Comparison of ENCODE assay signal across 21 cellular contexts in the genomic region with DNA sequence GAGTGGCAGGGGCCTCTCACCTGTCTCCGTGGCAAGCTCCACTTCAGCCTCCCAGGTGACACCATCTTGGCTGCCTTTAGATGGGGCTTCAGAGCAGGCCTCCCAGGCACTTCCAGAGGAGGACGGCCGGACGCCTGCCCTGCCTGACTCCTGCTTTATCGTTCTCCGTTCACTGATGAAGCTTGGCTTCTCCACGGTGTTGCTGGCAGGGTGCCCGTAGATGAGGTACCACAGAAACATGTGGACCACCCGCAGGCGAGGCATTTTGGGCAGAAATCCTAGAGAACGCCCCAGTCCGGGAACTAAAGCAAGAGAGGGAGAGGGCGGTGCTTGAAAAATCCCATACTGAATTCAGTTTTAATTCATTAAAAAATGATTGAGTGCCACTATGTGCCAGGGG. TPM values are rescaled to one million over a fixed set of nuclear protein-coding genes. Genes with fewer than 3 reads are reported as not detected.
DNase-seq lines count a peak whose midpoint lies in the region; ATAC-seq and TF ChIP-seq lines count a peak whose summit lies in the region.
"Had no signal": no experiment of that assay in that cellular context is flagged by ENCODE, and none has a peak within 500 bp of the region (broad histone marks: within the 10 kb centered on the region; RNA-seq: fewer than 3 reads in every experiment).

No MANE protein-coding gene starts in this region.

- CTCF ChIA-PET in IMR-90 (lab: Yijun Ruan, JAX): interaction anchor here (0.6 kb wide), 1 partner anchor 570 kb away, joined by 4 read pairs; no protein-coding TSS in a partner anchor

- H3K4me2 ChIP-seq in IMR-90 (ENCODE audit: low read depth, low read length): no peak overlapping the region

- peak overlapping the region; percentile 20; the same call in 1 of the 2 replicates for H3K56ac ChIP-seq in IMR-90 (ENCODE audit: extremely low read depth, insufficient read depth, low read length)

- H2BK15ac ChIP-seq in IMR-90 (ENCODE audit: low read depth, low read length): no peak overlapping the region

- no peak overlapping the region for H3K14ac ChIP-seq in IMR-90 (replicated peaks; ENCODE audit: low read depth, low read length)

- peak overlapping the region; percentile 49 for H2AFZ ChIP-seq in IMR-90 (replicated peaks; ENCODE audit: low read length, poor library complexity)

- WGBS in IMR-90 (ENCODE audit: extremely low coverage in 2 of 2, insufficient read length in 1 of 2), 2 experiments: 16% methylated on average over 6 of the region's 13 CpGs; no CpG with 5 or more reads in 1 of the 2 experiments

- H3K9me1 ChIP-seq in IMR-90 (ENCODE audit: insufficient read depth, low read length): peaks cover 13% of the 10 kb centered on the region

- no peak overlapping the region for H2AK9ac ChIP-seq in IMR-90 (replicated peaks; ENCODE audit: low read depth, low read length, poor library complexity)

- H2AK5ac ChIP-seq in IMR-90 (ENCODE audit: low read depth, low read length): no peak overlapping the region

- H3K4ac ChIP-seq in IMR-90 (ENCODE audit: low read depth, low read length): 0 out of 2 replicates have a peak overlapping the region, but pooled peaks have one; percentile 28

- no peak for TF ChIP-seq CTCF in IMR-90 (conservative IDR thresholded peaks at IDR 0.05; ENCODE audit: low read depth, low read length)

- no peak for TF ChIP-seq POLR2A in IMR-90 (IDR thresholded peaks at IDR 0.05; ENCODE audit: low read depth, low read length)

- in situ Hi-C loops in IMR-90 (cut with MboI; ENCODE audit: low sequenced_read_pairs): no loop called here

- H2BK5ac ChIP-seq in IMR-90 (ENCODE audit: low read depth, low read length, poor library complexity, severe bottlenecking): peak overlapping the region; percentile 62

- H2BK120ac ChIP-seq in IMR-90 (ENCODE audit: low read depth, low read length): no peak overlapping the region

- no peak overlapping the region for H3K9ac ChIP-seq in IMR-90 (ENCODE audit: low read depth, low read length)

- H3K4me1 ChIP-seq in IMR-90 (ENCODE audit: control insufficient read depth, insufficient read depth, low read length): peaks cover 14% of the 10 kb centered on the region

- H3K36me3 ChIP-seq in IMR-90 (ENCODE audit: control insufficient read depth, insufficient read depth, low read length): peaks cover 75% of the 10 kb centered on the region

- peak; percentile 51 for DNase-seq in AG08395 (ENCODE audit: low spot score)
- DNase-seq in IMR-90: peak; percentile 85
- peak; percentile 37 for DNase-seq in cerebellum (ENCODE audit: low spot score)
- peak; percentile 45 for DNase-seq in non-pigmented ciliary epithelial cell (ENCODE audit: low read depth)
- DNase-seq in effector memory CD8-positive, alpha-beta T cell: no peak
- no peak for DNase-seq in 8988T
- DNase-seq: activated CD8-positive, alpha-beta memory T cell treated with anti-CD3 and anti-CD28 coated beads for 24 hours; activated naive CD8-positive, alpha-beta T cell treated with anti-CD3 and anti-CD28 coated beads, Interleukin-2, amount 10 ng/mL, durations not matched to agents 7 days and 5 days; DND-41; effector memory CD4-positive, alpha-beta T cell; H9; kidney glomerular epithelial cell; NCI-H2029; NCI-H524 treated with DMSO at 0.1 percent for 48 hours; upper lobe of left lung had no signal

- H3K27me3 ChIP-seq in IMR-90 (ENCODE audit: control insufficient read depth, insufficient read depth, low read length): no peaks in the 10 kb centered on the region
- H3K27me3 ChIP-seq: upper lobe of left lung had no signal

- no peak overlapping the region for H3K18ac ChIP-seq in IMR-90 (ENCODE audit: low read depth, low read length)

- H3K36me3 Mint-ChIP-seq in stimulated activated memory B cell treated with anti-CD40 and anti-IgM and Interleukin-4, amounts not matched to agents 10 μg/mL and 1 μg/mL and 100 μg/mL, for 72 hours: peaks cover 81% of the 10 kb centered on the region
- peaks cover 67% of the 10 kb centered on the region for H3K36me3 Mint-ChIP-seq in effector memory CD8-positive, alpha-beta T cell (ENCODE audit: insufficient read depth)

- H3K27ac Mint-ChIP-seq in stimulated activated memory B cell treated with anti-CD40 and anti-IgM and Interleukin-4, amounts not matched to agents 10 μg/mL and 1 μg/mL and 100 μg/mL, for 72 hours: no peak overlapping the region
- H3K27ac Mint-ChIP-seq in effector memory CD8-positive, alpha-beta T cell: no peak overlapping the region
- H3K27ac Mint-ChIP-seq: activated naive CD8-positive, alpha-beta T cell treated with anti-CD3 and anti-CD28 coated beads, Interleukin-2, amount 10 ng/mL, durations not matched to agents 7 days and 5 days; stimulated activated naive CD8-positive, alpha-beta T cell treated with anti-CD3 and anti-CD28 coated beads, Interleukin-15, Interleukin-2, amounts not matched to agents 100 ng/mL and 50 ng/mL, for 24 hours; T-helper 2 cell treated with Interferon-gamma antibody and Interleukin-4, amounts not matched to agents 5 μg/mL and 100 μg/mL, for 36 hours had no signal

- peaks cover 4 to 18% of the 10 kb centered on the region in 2 experiments; a peak in 1 of 4 replicates for H3K79me1 ChIP-seq in IMR-90 (ENCODE audit: low read depth in 1 of 2, low read length in 2 of 2)

- no peak overlapping the region for H3K4me3 Mint-ChIP-seq in stimulated activated memory B cell treated with anti-CD40 and anti-IgM and Interleukin-4, amounts not matched to agents 10 μg/mL and 1 μg/mL and 100 μg/mL, for 72 hours
- H3K4me3 Mint-ChIP-seq in effector memory CD8-positive, alpha-beta T cell: no peak overlapping the region
- H3K4me3 Mint-ChIP-seq: activated naive CD8-positive, alpha-beta T cell treated with anti-CD3 and anti-CD28 coated beads, Interleukin-2, amount 10 ng/mL, durations not matched to agents 7 days and 5 days; H9; neural crest cell; stimulated activated naive CD8-positive, alpha-beta T cell treated with anti-CD3 and anti-CD28 coated beads, Interleukin-15, Interleukin-2, amounts not matched to agents 100 ng/mL and 50 ng/mL, for 24 hours; T-helper 2 cell treated with Interferon-gamma antibody and Interleukin-4, amounts not matched to agents 5 μg/mL and 100 μg/mL, for 36 hours had no signal

- H2BK20ac ChIP-seq in IMR-90 (ENCODE audit: low read depth, low read length): 0 out of 2 replicates have a peak overlapping the region, but pooled peaks have one; percentile 40

- H3K27me3 Mint-ChIP-seq in stimulated activated memory B cell treated with anti-CD40 and anti-IgM and Interleukin-4, amounts not matched to agents 10 μg/mL and 1 μg/mL and 100 μg/mL, for 72 hours: no peaks in the 10 kb centered on the region
- no peaks in the 10 kb centered on the region for H3K27me3 Mint-ChIP-seq in effector memory CD8-positive, alpha-beta T cell
- H3K27me3 Mint-ChIP-seq: activated naive CD8-positive, alpha-beta T cell treated with anti-CD3 and anti-CD28 coated beads, Interleukin-2, amount 10 ng/mL, durations not matched to agents 7 days and 5 days; IgD-negative memory B cell; stimulated activated naive CD8-positive, alpha-beta T cell treated with anti-CD3 and anti-CD28 coated beads, Interleukin-15, Interleukin-2, amounts not matched to agents 100 ng/mL and 50 ng/mL, for 24 hours had no signal

- peak; percentile 60 for ATAC-seq in IMR-90 (ENCODE audit: low read depth)
- ATAC-seq in GM19328 (IDR thresholded peaks at IDR 0.05; ENCODE audit: unreplicated experiment): no peak
- no peak for ATAC-seq in stimulated activated memory B cell treated with anti-CD40 and anti-IgM and Interleukin-4, amounts not matched to agents 10 μg/mL and 1 μg/mL and 100 μg/mL, for 72 hours
- ATAC-seq in effector memory CD8-positive, alpha-beta T cell (replicated peaks): no peak

- H4K5ac ChIP-seq in IMR-90 (ENCODE audit: low read depth, low read length): no peak overlapping the region

- H4K8ac ChIP-seq in IMR-90 (ENCODE audit: low read depth in 2 of 2, low read length in 2 of 2): no peak overlapping the region

- no peak overlapping the region for H4K91ac ChIP-seq in IMR-90 (ENCODE audit: insufficient read depth, low read depth, low read length)

- no peak overlapping the region for H3K23ac ChIP-seq in IMR-90 (ENCODE audit: low read depth, low read length)

- POLR2A ChIA-PET in IMR-90 (lab: Charles Lee; ENCODE audit: unreplicated experiment): no interaction called here

- no TSS peak for BruUV-seq in IMR-90 (replicated peaks; lab: Mats Ljungman, UMichigan)

- intact Hi-C loops in IMR-90 (cut with micrococcal nuclease): no loop called here

- no peak for TF ChIP-seq RAD21 in IMR-90 (IDR thresholded peaks at IDR 0.05; ENCODE audit: low read length)

- no peak overlapping the region for H3K27ac ChIP-seq in IMR-90 (ENCODE audit: insufficient read depth, low read length)
- H3K27ac ChIP-seq: upper lobe of left lung had no signal

- no peaks in the 10 kb centered on the region for H3K4me1 Mint-ChIP-seq in stimulated activated memory B cell treated with anti-CD40 and anti-IgM and Interleukin-4, amounts not matched to agents 10 μg/mL and 1 μg/mL and 100 μg/mL, for 72 hours
- peaks cover 8 to 13% of the 10 kb centered on the region in 2 donors for H3K4me1 Mint-ChIP-seq in effector memory CD8-positive, alpha-beta T cell (ENCODE audit: low read depth in 2 of 2)
- H3K4me1 Mint-ChIP-seq: H9, IgD-negative memory B cell, neural crest cell had no signal

- no peak overlapping the region for H3K4me3 ChIP-seq in IMR-90 (ENCODE audit: insufficient read depth, low read depth, low read length)
- H3K4me3 ChIP-seq: upper lobe of left lung had no signal

- dilution Hi-C loops in IMR-90 (cut with HindIII; ENCODE audit: low sequenced_read_pairs, unreplicated experiment): no loop called here

- no peaks in the 10 kb centered on the region for H4K20me1 ChIP-seq in IMR-90 (ENCODE audit: insufficient read depth, low read length)

- no peaks in the 10 kb centered on the region for H3K9me3 ChIP-seq in IMR-90 (ENCODE audit: control insufficient read depth, insufficient read depth, low read length)
- H3K9me3 ChIP-seq: upper lobe of left lung had no signal

- no peaks in the 10 kb centered on the region for H3K9me3 Mint-ChIP-seq in stimulated activated memory B cell treated with anti-CD40 and anti-IgM and Interleukin-4, amounts not matched to agents 10 μg/mL and 1 μg/mL and 100 μg/mL, for 72 hours
- no peaks in the 10 kb centered on the region for H3K9me3 Mint-ChIP-seq in effector memory CD8-positive, alpha-beta T cell
- H3K9me3 Mint-ChIP-seq: activated naive CD8-positive, alpha-beta T cell treated with anti-CD3 and anti-CD28 coated beads, Interleukin-2, amount 10 ng/mL, durations not matched to agents 7 days and 5 days; H9; IgD-negative memory B cell; neural crest cell; stimulated activated naive CD8-positive, alpha-beta T cell treated with anti-CD3 and anti-CD28 coated beads, Interleukin-15, Interleukin-2, amounts not matched to agents 100 ng/mL and 50 ng/mL, for 24 hours; T-helper 2 cell treated with Interferon-gamma antibody and Interleukin-4, amounts not matched to agents 5 μg/mL and 100 μg/mL, for 36 hours had no signal

RNA-seq across cellular contexts. Expression of a gene that starts 54.5 kb away (rescaled TPM):
- 62.5 and 68.1 TPM in 2 replicates for total RNA-seq in IMR-90 (2012; rRNA removed)
- 50.8 and 53.6 TPM in 2 replicates for polyA plus RNA-seq in IMR-90 (2012; rRNA removed)
- 43.5 and 56.7 TPM in 2 replicates for polyA plus RNA-seq in IMR-90 (2012; cell fraction: cytosol; rRNA removed)
- polyA plus RNA-seq in IMR-90 (2012; cell fraction: nucleus; rRNA removed; ENCODE audit: low replicate concordance): 96.1 and 177 TPM in 2 replicates
- total RNA-seq in cerebellum: 56.7 TPM

RNA-seq across cellular contexts. Expression of a gene that starts 54.8 kb away (rescaled TPM):
- 16.7 and 18.9 TPM in 2 replicates for total RNA-seq in IMR-90 (2012; rRNA removed)
- polyA plus RNA-seq in IMR-90 (2012; rRNA removed): 17.5 and 18.6 TPM in 2 replicates
- 10.9 and 13.5 TPM in 2 replicates for polyA plus RNA-seq in IMR-90 (2012; cell fraction: cytosol; rRNA removed)
- polyA plus RNA-seq in IMR-90 (2012; cell fraction: nucleus; rRNA removed; ENCODE audit: low replicate concordance): 62.6 and 75.3 TPM in 2 replicates
- total RNA-seq in cerebellum: 26.7 TPM

Comparison
In these comparisons a context has a peak if more than half of its experiments do, and no peak if none do; other contexts are left out.
1. DNase-seq: peak in AG08395 (single experiment), IMR-90 (single experiment), cerebellum (single experiment) and non-pigmented ciliary epithelial cell (single experiment); none in effector memory CD8-positive, alpha-beta T cell (0 of 3) and 8988T (single experiment).